In genomic region chr1:28778021-28778420, GRCh38 we compare ENCODE assay signal across 1 cellular context.
TF ChIP-seq lines count a peak whose summit lies in the region.

No MANE protein-coding gene starts in this region.

TF ChIP-seq in HepG2, 621 proteins besides CTCF, POLR2A, EP300 and RAD21:
- no peak for TF ChIP-seq HINFP (CRISPR knock-in tag; IDR thresholded peaks at IDR 0.05; ENCODE audit: low read depth)
- TF ChIP-seq SKIL (CRISPR knock-in tag; IDR thresholded peaks at IDR 0.05; ENCODE audit: borderline replicate concordance) = no peak
- no peak for TF ChIP-seq TCF7L2 (IDR thresholded peaks at IDR 0.05; ENCODE audit: low read depth, low read length)
- TF ChIP-seq ZNF207 (IDR thresholded peaks at IDR 0.05; ENCODE audit: borderline replicate concordance) = no peak
- no peak for TF ChIP-seq ZNF224 (CRISPR knock-in tag; IDR thresholded peaks at IDR 0.05)
- no peak for TF ChIP-seq ZNF451 (CRISPR knock-in tag; IDR thresholded peaks at IDR 0.05)
- no peak for TF ChIP-seq PPARG (CRISPR knock-in tag; conservative IDR thresholded peaks at IDR 0.05)
- no peak for TF ChIP-seq ASH2L (IDR thresholded peaks at IDR 0.05; ENCODE audit: insufficient read length, low read depth, low read length)
- no peak for TF ChIP-seq KDM5B (CRISPR knock-in tag; IDR thresholded peaks at IDR 0.05; ENCODE audit: borderline replicate concordance)
- TF ChIP-seq ZNF558 (CRISPR knock-in tag; IDR thresholded peaks at IDR 0.05; ENCODE audit: borderline replicate concordance) = no peak
- TF ChIP-seq SYNCRIP (IDR thresholded peaks at IDR 0.05; ENCODE audit: insufficient read depth, low read depth, low read length) = no peak
- TF ChIP-seq ADNP (CRISPR knock-in tag; IDR thresholded peaks at IDR 0.05) = no peak
- no peak for TF ChIP-seq ZNF550 (CRISPR knock-in tag; IDR thresholded peaks at IDR 0.05; ENCODE audit: borderline replicate concordance)
- no peak for TF ChIP-seq ZC3H4 (CRISPR knock-in tag; IDR thresholded peaks at IDR 0.05; ENCODE audit: borderline replicate concordance)
- no peak for TF ChIP-seq ZFAT (CRISPR knock-in tag; conservative IDR thresholded peaks at IDR 0.05)
- TF ChIP-seq GABPA (IDR thresholded peaks at IDR 0.05; ENCODE audit: low read depth, low read length) = no peak
- TF ChIP-seq GABPA (CRISPR knock-in tag; IDR thresholded peaks at IDR 0.05; ENCODE audit: low read depth) = no peak
